19 cellular contexts compared by ENCODE assay signal in genomic region chr7:102459221-102459844, GRCh38. TPM values are rescaled to one million over a fixed set of nuclear protein-coding genes. Genes with fewer than 3 reads are reported as not detected.
DNase-seq lines count a peak whose midpoint lies in the region; ATAC-seq and TF ChIP-seq lines count a peak whose summit lies in the region.
"Had no signal": no experiment of that assay in that cellular context is flagged by ENCODE, and none has a peak within 500 bp of the region (broad histone marks: within the 10 kb centered on the region; RNA-seq: fewer than 3 reads in every experiment).

No MANE protein-coding gene starts in this region.

- intact Hi-C loops in right lobe of liver (cut with DNase I), result no loop called here

- H3K27ac ChIP-seq in right lobe of liver, result no peak overlapping the region
- H3K27ac ChIP-seq in foreskin keratinocyte, result no peak overlapping the region

- H3K9me3 Mint-ChIP-seq in stimulated activated naive CD8-positive, alpha-beta T cell treated with anti-CD3 and anti-CD28 coated beads, Interleukin-15, amount 100 ng/mL, for 72 hours, result no peaks in the 10 kb centered on the region
- H3K9me3 Mint-ChIP-seq: CD4-positive, CD25-positive, alpha-beta regulatory T cell; CD8-positive, alpha-beta memory T cell; H9 had no signal

- no peak for TF ChIP-seq CTCF in right lobe of liver (IDR thresholded peaks at IDR 0.05)
- no peak for TF ChIP-seq CTCF in foreskin keratinocyte (conservative IDR thresholded peaks at IDR 0.05)

- ATAC-seq in stimulated activated naive CD8-positive, alpha-beta T cell treated with anti-CD3 and anti-CD28 coated beads, Interleukin-15, amount 100 ng/mL, for 72 hours, result peak; percentile 15
- ATAC-seq in stimulated activated naive CD8-positive, alpha-beta T cell treated with anti-CD3 and anti-CD28 coated beads, Interleukin-15, Interleukin-2, amounts not matched to agents 100 U/mL and 50 U/mL, for 24 hours, result no peak
- ATAC-seq in right lobe of liver (peak; percentile 7 to 58 (median 14)), foreskin keratinocyte (no peak)

- no peak overlapping the region for H3K27ac Mint-ChIP-seq in stimulated activated naive CD8-positive, alpha-beta T cell treated with anti-CD3 and anti-CD28 coated beads, Interleukin-15, amount 100 ng/mL, for 72 hours
- H3K27ac Mint-ChIP-seq: CD4-positive, CD25-positive, alpha-beta regulatory T cell; CD8-positive, alpha-beta memory T cell; H9 had no signal

- H3K9me3 ChIP-seq in right lobe of liver, result no peaks in the 10 kb centered on the region
- H3K9me3 ChIP-seq: BE2C had no signal

- H3K36me3 ChIP-seq in right lobe of liver, result peaks cover 0 to 18% (median 9%) of the 10 kb centered on the region in 4 donors

- H3K4me1 Mint-ChIP-seq in stimulated activated naive CD8-positive, alpha-beta T cell treated with anti-CD3 and anti-CD28 coated beads, Interleukin-15, amount 100 ng/mL, for 72 hours, result peaks cover 31% of the 10 kb centered on the region

- WGBS in right lobe of liver (ENCODE audit: insufficient coverage, low coverage, low lambda C conversion rate, missing lambda C conversion rate), result 66% methylated on average over 11 of the region's 24 CpGs

- no peak overlapping the region for H3K4me3 Mint-ChIP-seq in stimulated activated naive CD8-positive, alpha-beta T cell treated with anti-CD3 and anti-CD28 coated beads, Interleukin-15, amount 100 ng/mL, for 72 hours
- H3K4me3 Mint-ChIP-seq: H9 had no signal

- TF ChIP-seq POLR2A in right lobe of liver (IDR thresholded peaks at IDR 0.05), result no peak

- DNase-seq in stimulated activated naive CD8-positive, alpha-beta T cell treated with anti-CD3 and anti-CD28 coated beads, Interleukin-15, amount 100 ng/mL, for 72 hours, result no peak
- no peak for DNase-seq in stimulated activated naive CD8-positive, alpha-beta T cell treated with anti-CD3 and anti-CD28 coated beads, Interleukin-15, Interleukin-2, amounts not matched to agents 100 U/mL and 50 U/mL, for 24 hours
- DNase-seq in epidermal melanocyte (ENCODE audit: insufficient read length, low spot score) (peak; percentile 5), right lobe of liver (no peak), foreskin keratinocyte (no peak), GM19240 (ENCODE audit: insufficient read length, low spot score) (no peak), AG08396 (ENCODE audit: low spot score) (no peak), NCI-H2227 (lab: John Stamatoyannopoulos, UW; ENCODE audit: unreplicated experiment) (no peak)
- DNase-seq: 8988T; BE2C; C1 segment of cervical spinal cord; CD4-positive, CD25-positive, alpha-beta regulatory T cell; CD8-positive, alpha-beta memory T cell; COR-L47; DMS 273 treated with DMSO at 0.1 percent for 48 hours; DMS79; GDM1; H9 had no signal

- H3K4me3 ChIP-seq in right lobe of liver, result no peak overlapping the region

- peaks cover 0 to 7% (median 0%) of the 10 kb centered on the region in 4 donors for H3K4me1 ChIP-seq in right lobe of liver
- no peaks in the 10 kb centered on the region for H3K4me1 ChIP-seq in foreskin keratinocyte
- H3K4me1 ChIP-seq: BE2C had no signal

- H3K27me3 Mint-ChIP-seq in stimulated activated naive CD8-positive, alpha-beta T cell treated with anti-CD3 and anti-CD28 coated beads, Interleukin-15, amount 100 ng/mL, for 72 hours, result no peaks in the 10 kb centered on the region
- H3K27me3 Mint-ChIP-seq: CD4-positive, CD25-positive, alpha-beta regulatory T cell; CD8-positive, alpha-beta memory T cell had no signal

- no peaks in the 10 kb centered on the region for H3K27me3 ChIP-seq in right lobe of liver
- no peaks in the 10 kb centered on the region for H3K27me3 ChIP-seq in foreskin keratinocyte
- H3K27me3 ChIP-seq: BE2C had no signal

RNA-seq across cellular contexts. Expression of gene ALKBH4, which starts 5.3 kb away (rescaled TPM):
- 10 to 100 TPM in 1 of 6 experiments, 1 to 10 TPM in 5; 3.7 to 11.7 (median 5.6) TPM for total RNA-seq in right lobe of liver
- total RNA-seq in foreskin keratinocyte, result 9.6 and 9.9 TPM in 2 replicates
- polyA plus RNA-seq in foreskin keratinocyte, result 11.8 and 12.2 TPM in 2 replicates

RNA-seq across cellular contexts. Expression of gene LRWD1, which starts 5.5 kb away (rescaled TPM):
- total RNA-seq in right lobe of liver, result 10 to 100 TPM in 4 of 6 experiments, 1 to 10 TPM in 2; 8.3 to 15.5 (median 12.9) TPM
- total RNA-seq in foreskin keratinocyte, result 23.3 and 25.0 TPM in 2 replicates
- polyA plus RNA-seq in foreskin keratinocyte, result 22.1 and 24.7 TPM in 2 replicates

RNA-seq across cellular contexts. Expression of gene POLR2J, which starts 19.4 kb away (rescaled TPM):
- 10 to 100 TPM; 18.8 to 27.1 (median 20.3) TPM for total RNA-seq in right lobe of liver
- 69.9 and 80.2 TPM in 2 replicates for total RNA-seq in foreskin keratinocyte
- polyA plus RNA-seq in foreskin keratinocyte, result 114 and 126 TPM in 2 replicates

RNA-seq across cellular contexts. Expression of gene ORAI2, which starts 26.0 kb away (rescaled TPM):
- total RNA-seq in right lobe of liver, result 1 to 10 TPM; 1.2 to 4.2 (median 2.6) TPM
- total RNA-seq in foreskin keratinocyte, result 5.6 and 7.5 TPM in 2 replicates
- polyA plus RNA-seq in foreskin keratinocyte, result 3.1 and 3.8 TPM in 2 replicates

RNA-seq across cellular contexts. Expression of gene RASA4B, which starts 58.2 kb away (rescaled TPM):
- total RNA-seq in right lobe of liver (1 to 10 TPM; 1.1 to 3.4 (median 2.7) TPM), foreskin keratinocyte (0.51 and 0.53 TPM in 2 replicates)
- polyA plus RNA-seq in foreskin keratinocyte, result 0.16 and 0.29 TPM in 2 replicates
- total RNA-seq: Daoy had no signal

Comparison
In these comparisons a context has a peak if more than half of its experiments do, and no peak if none do; other contexts are left out.
1. ATAC-seq: peak in stimulated activated naive CD8-positive, alpha-beta T cell treated with anti-CD3 and anti-CD28 coated beads, Interleukin-15, amount 100 ng/mL, for 72 hours (single experiment) and right lobe of liver (4 of 4); none in stimulated activated naive CD8-positive, alpha-beta T cell treated with anti-CD3 and anti-CD28 coated beads, Interleukin-15, Interleukin-2, amounts not matched to agents 100 U/mL and 50 U/mL, for 24 hours (single experiment) and foreskin keratinocyte (single experiment).